In the genomic region with DNA sequence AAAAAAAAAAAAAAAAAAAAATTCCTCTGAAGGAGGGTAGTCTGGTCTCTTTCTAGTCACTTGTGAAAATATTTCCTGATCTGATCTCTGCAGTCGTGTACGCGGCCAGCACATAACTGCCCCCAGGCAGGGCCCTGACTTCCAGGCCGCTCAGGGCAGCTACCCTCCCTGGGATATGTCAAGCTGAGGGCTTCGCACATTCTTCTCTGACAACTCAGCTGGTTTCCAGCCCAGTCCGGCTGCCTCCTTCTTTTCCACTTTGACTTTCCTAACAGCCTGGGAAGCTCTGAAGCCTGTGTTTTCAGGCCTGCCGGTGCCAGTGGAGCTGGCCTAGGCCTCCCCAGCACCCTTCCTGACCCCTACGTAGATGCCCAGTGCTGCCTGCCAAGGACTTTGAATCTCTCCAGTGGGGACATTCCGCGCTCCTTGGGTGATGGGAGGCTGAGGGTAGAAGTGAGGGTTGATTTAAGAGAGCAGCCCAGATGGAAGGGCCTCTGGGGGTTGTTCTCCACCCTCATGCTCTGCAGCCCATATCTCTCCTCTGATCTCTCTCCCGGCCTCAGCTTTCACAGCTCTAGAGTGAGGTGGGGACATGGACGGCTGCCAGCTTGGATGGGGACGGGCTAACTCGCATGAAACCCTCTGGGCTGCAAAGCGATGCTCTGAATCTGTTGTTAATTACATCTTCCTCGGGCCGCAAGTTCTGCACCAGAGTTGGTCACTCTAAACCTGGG, we compare ENCODE assay signal across 12 cellular contexts. TPM values are rescaled to one million over a fixed set of nuclear protein-coding genes. Genes with fewer than 3 reads are reported as not detected.
A peak's percentile ranks its signal among the peaks of the same experiment; 100 is the strongest.
DNase-seq lines count a peak whose midpoint lies in the region; ATAC-seq and TF ChIP-seq lines count a peak whose summit lies in the region.
"Had no signal": no experiment of that assay in that cellular context is flagged by ENCODE, and none has a peak within 500 bp of the region (broad histone marks: within the 10 kb centered on the region; RNA-seq: fewer than 3 reads in every experiment).

No MANE protein-coding gene starts in this region.

- no peak overlapping the region for H3K4me3 ChIP-seq in smooth muscle cell

- H3K27me3 Mint-ChIP-seq in stimulated activated naive CD8-positive, alpha-beta T cell treated with anti-CD3 and anti-CD28 coated beads, Interleukin-15, amount 100 ng/mL, for 72 hours, result no peaks in the 10 kb centered on the region
- H3K27me3 Mint-ChIP-seq: activated CD4-positive, alpha-beta T cell treated with anti-CD3 and anti-CD28 coated beads, Interleukin-2, amount 10 ng/mL, durations not matched to agents 7 days and 5 days had no signal

- peaks cover 87% of the 10 kb centered on the region for H3F3A ChIP-seq in smooth muscle cell (ENCODE audit: low read depth)

- H3K9me3 ChIP-seq in smooth muscle cell (replicated peaks; ENCODE audit: low read depth), result no peaks in the 10 kb centered on the region

- peak overlapping the region; percentile 80 for H3K4me2 ChIP-seq in smooth muscle cell

- H3K27ac ChIP-seq in smooth muscle cell (ENCODE audit: low read depth), result peak overlapping the region; percentile 96

- peaks cover 5% of the 10 kb centered on the region for H3K4me1 Mint-ChIP-seq in stimulated activated naive CD8-positive, alpha-beta T cell treated with anti-CD3 and anti-CD28 coated beads, Interleukin-15, amount 100 ng/mL, for 72 hours
- H3K4me1 Mint-ChIP-seq: activated CD4-positive, alpha-beta T cell treated with anti-CD3 and anti-CD28 coated beads, Interleukin-2, amount 10 ng/mL, durations not matched to agents 7 days and 5 days; naive B cell had no signal

- H3K9me3 Mint-ChIP-seq in stimulated activated naive CD8-positive, alpha-beta T cell treated with anti-CD3 and anti-CD28 coated beads, Interleukin-15, amount 100 ng/mL, for 72 hours, result peaks cover 12 to 20% of the 10 kb centered on the region in 2 donors

- no peak for ATAC-seq in HG03045 (IDR thresholded peaks at IDR 0.05; ENCODE audit: unreplicated experiment)
- no peak for ATAC-seq in stimulated activated naive CD8-positive, alpha-beta T cell treated with anti-CD3 and anti-CD28 coated beads, Interleukin-15, amount 100 ng/mL, for 72 hours

- H3K4me3 Mint-ChIP-seq in stimulated activated naive CD8-positive, alpha-beta T cell treated with anti-CD3 and anti-CD28 coated beads, Interleukin-15, amount 100 ng/mL, for 72 hours, result no peak overlapping the region
- H3K4me3 Mint-ChIP-seq: activated CD4-positive, alpha-beta T cell treated with anti-CD3 and anti-CD28 coated beads, Interleukin-2, amount 10 ng/mL, durations not matched to agents 7 days and 5 days; dendritic cell treated with granulocyte-macrophage colony-stimulating factor and Interleukin-4, amounts not matched to agents 40 ng/mL and 50 ng/mL, for 4 days had no signal

- peaks cover 13% of the 10 kb centered on the region for H3K4me1 ChIP-seq in smooth muscle cell (ENCODE audit: low read depth)

- peak overlapping the region; percentile 50 for H3K9ac ChIP-seq in smooth muscle cell (ENCODE audit: low read depth)

- DNase-seq in GM04504 (ENCODE audit: low read depth) (peak; percentile 93), astrocyte of the hippocampus (ENCODE audit: low read depth, low spot score) (peak; percentile 89), hepatic stellate cell (ENCODE audit: low spot score) (peak; percentile 92), smooth muscle cell (lab: John Stamatoyannopoulos, UW; ENCODE audit: unreplicated experiment) (peak; percentile 53), HuH-7.5 (ENCODE audit: low spot score) (no peak), HK-2 (ENCODE audit: unreplicated experiment) (no peak)
- no peak for DNase-seq in stimulated activated naive CD8-positive, alpha-beta T cell treated with anti-CD3 and anti-CD28 coated beads, Interleukin-15, amount 100 ng/mL, for 72 hours
- DNase-seq: activated CD4-positive, alpha-beta T cell treated with anti-CD3 and anti-CD28 coated beads, Interleukin-2, amount 10 ng/mL, durations not matched to agents 7 days and 5 days; GF-D8; naive B cell had no signal

- no peak for TF ChIP-seq CTCF in smooth muscle cell (IDR thresholded peaks at IDR 0.05; ENCODE audit: borderline replicate concordance, insufficient read depth, poor library complexity, severe bottlenecking)

- H3K36me3 ChIP-seq in smooth muscle cell (ENCODE audit: low read depth), result no peaks in the 10 kb centered on the region

- H3K27me3 ChIP-seq in smooth muscle cell (ENCODE audit: low read depth), result no peaks in the 10 kb centered on the region

- no peak overlapping the region for H3K27ac Mint-ChIP-seq in stimulated activated naive CD8-positive, alpha-beta T cell treated with anti-CD3 and anti-CD28 coated beads, Interleukin-15, amount 100 ng/mL, for 72 hours
- H3K27ac Mint-ChIP-seq: activated CD4-positive, alpha-beta T cell treated with anti-CD3 and anti-CD28 coated beads, Interleukin-2, amount 10 ng/mL, durations not matched to agents 7 days and 5 days; dendritic cell treated with granulocyte-macrophage colony-stimulating factor and Interleukin-4, amounts not matched to agents 40 ng/mL and 50 ng/mL, for 4 days had no signal

- 8% methylated on average over 17 of the region's 17 CpGs for WGBS in smooth muscle cell (ENCODE audit: low lambda C conversion rate)

- peaks cover 99% of the 10 kb centered on the region for H4K20me1 ChIP-seq in smooth muscle cell (ENCODE audit: low read depth)

- H3K79me2 ChIP-seq in smooth muscle cell (ENCODE audit: low read depth), result peaks cover 98% of the 10 kb centered on the region

- H2AFZ ChIP-seq in smooth muscle cell (ENCODE audit: low read depth), result no peak overlapping the region

RNA-seq across cellular contexts. Expression of gene COL5A1, which starts 20.7 kb away (rescaled TPM):
- 1,084 and 1,167 TPM in 2 replicates for total RNA-seq in smooth muscle cell
- 1,100 and 1,443 TPM in 2 replicates for polyA plus RNA-seq in smooth muscle cell

Comparison
In these comparisons a context has a peak if more than half of its experiments do, and no peak if none do; other contexts are left out.
1. DNase-seq: peak in GM04504 (single experiment), astrocyte of the hippocampus (single experiment), hepatic stellate cell (single experiment) and smooth muscle cell (single experiment); none in HuH-7.5 (single experiment), stimulated activated naive CD8-positive, alpha-beta T cell treated with anti-CD3 and anti-CD28 coated beads, Interleukin-15, amount 100 ng/mL, for 72 hours (0 of 2) and HK-2 (single experiment).